9 cellular contexts compared by ENCODE assay signal in genomic region chr16:1991588-1992474, GRCh38. TPM values are rescaled to one million over a fixed set of nuclear protein-coding genes. Genes with fewer than 3 reads are reported as not detected.
DNase-seq lines count a peak whose midpoint lies in the region; ATAC-seq and TF ChIP-seq lines count a peak whose summit lies in the region.
"Had no signal": no experiment of that assay in that cellular context is flagged by ENCODE, and none has a peak within 500 bp of the region (broad histone marks: within the 10 kb centered on the region; RNA-seq: fewer than 3 reads in every experiment).

No MANE protein-coding gene starts in this region.

- H3K9me3 ChIP-seq in MM.1S (replicated peaks; ENCODE audit: insufficient read depth, low read length) = no peaks in the 10 kb centered on the region
- H3K9me3 ChIP-seq in lung (ENCODE audit: control insufficient read depth in 2 of 2, insufficient read depth in 1 of 2, low read length in 1 of 2) = no peaks in the 10 kb centered on the region

- peak overlapping the region; percentile 69 for H2AFZ ChIP-seq in MM.1S (ENCODE audit: low read length)

- no peaks in the 10 kb centered on the region for H3K79me2 ChIP-seq in MM.1S (ENCODE audit: low read length)

- TF ChIP-seq CTCF in MM.1S (IDR thresholded peaks at IDR 0.05; ENCODE audit: low read length) (no peak), lung (IDR thresholded peaks at IDR 0.05; ENCODE audit: control extremely low read depth, extremely low read depth) (no peak)

- H4K20me1 ChIP-seq in MM.1S (ENCODE audit: insufficient read depth, low read length) = no peaks in the 10 kb centered on the region

- peak overlapping the region; percentile 66 for H3K4me2 ChIP-seq in MM.1S (ENCODE audit: low read depth, low read length)

- no peaks in the 10 kb centered on the region for H3K36me3 ChIP-seq in MM.1S (replicated peaks; ENCODE audit: insufficient read depth, low read length)
- peaks cover 0 to 3% of the 10 kb centered on the region in 2 donors for H3K36me3 ChIP-seq in lung (ENCODE audit: control insufficient read depth in 2 of 2, insufficient read depth in 2 of 2, low read length in 2 of 2)

- no peak overlapping the region for H3K9ac ChIP-seq in MM.1S (ENCODE audit: low read length)

- H3K27me3 ChIP-seq in MM.1S (replicated peaks; ENCODE audit: insufficient read depth, low read length) (peaks cover 8% of the 10 kb centered on the region), lung (ENCODE audit: control insufficient read depth, insufficient read depth) (no peaks in the 10 kb centered on the region)

- peaks cover 16% of the 10 kb centered on the region for H3K4me1 ChIP-seq in MM.1S (ENCODE audit: low read length)
- peaks cover 6 to 7% of the 10 kb centered on the region in 2 donors for H3K4me1 ChIP-seq in lung (ENCODE audit: control insufficient read depth in 2 of 2, insufficient read depth in 2 of 2, low read length in 2 of 2)

- peaks cover 13% of the 10 kb centered on the region for H3F3A ChIP-seq in MM.1S (ENCODE audit: insufficient read depth, low read length)

- WGBS in lung, 2 donors = 5% methylated on average over 80 to 90 of the region's 90 CpGs

- DNase-seq in COLO829 (ENCODE audit: low spot score) = peak; percentile 94
- peak; percentile 94 for DNase-seq in MM.1S
- DNase-seq in activated CD8-positive, alpha-beta memory T cell treated with anti-CD3 and anti-CD28 coated beads for 4 hours (ENCODE audit: low read depth in 2 of 2) = peak; percentile 98
- peak; percentile 97 for DNase-seq in effector CD4-positive, alpha-beta T cell
- DNase-seq in lung (ENCODE audit: low spot score) = peak; percentile 95
- DNase-seq in stimulated activated CD4-positive, alpha-beta T cell treated with anti-CD3 and anti-CD28 coated beads, Interleukin-4, amount 100 ng/mL, for 48 hours (ENCODE audit: low read depth in 2 of 2) = peak; percentile 95 to 99

- ATAC-seq in GM21619 (IDR thresholded peaks at IDR 0.05; ENCODE audit: unreplicated experiment) = peak; percentile 37
- peak; percentile 86 for ATAC-seq in lung (ENCODE audit: insufficient read depth, low FRiP score)
- ATAC-seq in HG02870 (IDR thresholded peaks at IDR 0.05; ENCODE audit: unreplicated experiment) = no peak
- ATAC-seq: Panc1 had no signal

- peak overlapping the region; percentile 31; the same call in 1 of the 2 replicates for H3K4me3 ChIP-seq in MM.1S (ENCODE audit: low read length)
- peak overlapping the region; percentile 10 for H3K4me3 ChIP-seq in lung

- H3K27ac ChIP-seq in MM.1S (ENCODE audit: low read length) (no peak overlapping the region), lung (ENCODE audit: low read depth in 1 of 2, low read length in 1 of 2) (peak overlapping the region in 1 of 2 donors; percentile 24)

- no peaks in the 10 kb centered on the region for H3K9me2 ChIP-seq in MM.1S (replicated peaks; ENCODE audit: insufficient read depth, low read length)

RNA-seq across cellular contexts. Expression of gene SYNGR3, which starts 2.1 kb away (rescaled TPM):
- under 1 TPM; 0.40 to 0.46 TPM for total RNA-seq in lung
- under 1 TPM; 0.10 to 0.69 TPM for polyA plus RNA-seq in lung

RNA-seq across cellular contexts. Expression of gene GFER, which starts 7.8 kb away (rescaled TPM):
- 10 to 100 TPM in 1 of 2 donors, 1 to 10 TPM in 1; 7.4 to 32.6 TPM for total RNA-seq in lung
- 10 to 100 TPM; 18.6 to 63.5 TPM for polyA plus RNA-seq in lung

RNA-seq across cellular contexts. Expression of gene NOXO1, which starts 10.6 kb away (rescaled TPM):
- total RNA-seq in lung = 1 to 10 TPM in 1 of 2 donors, under 1 TPM in 1; 0.28 to 4.5 TPM
- polyA plus RNA-seq in lung = 1 to 10 TPM; 2.0 to 7.3 TPM

RNA-seq across cellular contexts. Expression of gene ZNF598, which starts 17.8 kb away (rescaled TPM):
- total RNA-seq in lung = 10 to 100 TPM; 13.9 to 49.8 TPM
- polyA plus RNA-seq in lung = 10 to 100 TPM; 29.1 to 42.8 TPM

RNA-seq across cellular contexts. Expression of gene TBL3, which starts 20.0 kb away (rescaled TPM):
- 10 to 100 TPM; 23.9 to 35.4 TPM for total RNA-seq in lung
- 10 to 100 TPM; 52.8 to 58.8 TPM for polyA plus RNA-seq in lung
